In genomic region chr11:116513894-116514293, GRCh38 we compare ENCODE assay signal across 9 cellular contexts.
DNase-seq lines count a peak whose midpoint lies in the region; ATAC-seq and TF ChIP-seq lines count a peak whose summit lies in the region.
"Had no signal": no experiment of that assay in that cellular context is flagged by ENCODE, and none has a peak within 500 bp of the region (broad histone marks: within the 10 kb centered on the region; RNA-seq: fewer than 3 reads in every experiment).

No MANE protein-coding gene starts in this region.

- H3K36me3 Mint-ChIP-seq in activated CD4-positive, alpha-beta T cell treated with anti-CD3 and anti-CD28 coated beads, Interleukin-2, amount 10 ng/mL, durations not matched to agents 24 days and 14 days (ENCODE audit: low read depth), result no peaks in the 10 kb centered on the region

- intact Hi-C loops in activated CD4-positive, alpha-beta T cell treated with anti-CD3 and anti-CD28 coated beads, Interleukin-2, amount 10 ng/mL, durations not matched to agents 24 days and 14 days (cut with micrococcal nuclease), result no loop called here
- intact Hi-C loops in body of pancreas (cut with DNase I), result no loop called here

- H3K4me3 ChIP-seq in LNCaP clone FGC (ENCODE audit: low read depth, low read length) (no peak overlapping the region), body of pancreas (no peak overlapping the region), retinal pigment epithelial cell (ENCODE audit: low read length) (no peak overlapping the region), gastroesophageal sphincter (no peak overlapping the region)

- H3K9me3 ChIP-seq in body of pancreas (no peaks in the 10 kb centered on the region), gastroesophageal sphincter (no peaks in the 10 kb centered on the region)

- H3K4me1 Mint-ChIP-seq in activated CD4-positive, alpha-beta T cell treated with anti-CD3 and anti-CD28 coated beads, Interleukin-2, amount 10 ng/mL, durations not matched to agents 24 days and 14 days, result no peaks in the 10 kb centered on the region

- TF ChIP-seq POLR2A in body of pancreas (IDR thresholded peaks at IDR 0.05), result no peak
- TF ChIP-seq POLR2A in gastroesophageal sphincter (IDR thresholded peaks at IDR 0.05), result no peak

- DNase-seq in activated CD4-positive, alpha-beta T cell treated with anti-CD3 and anti-CD28 coated beads, Interleukin-2, amount 10 ng/mL, durations not matched to agents 24 days and 14 days, result peak; percentile 68
- no peak for DNase-seq in activated CD4-positive, alpha-beta T cell treated with anti-CD3 and anti-CD28 coated beads, Interleukin-2, amount 50 U/mL, for 1 hour
- peak; percentile 57 for DNase-seq in LNCaP clone FGC (ENCODE audit: low read depth)
- peak in 3 of 4 donors; percentile 40 to 53 (median 48) for DNase-seq in body of pancreas
- no peak for DNase-seq in retinal pigment epithelial cell (ENCODE audit: low read depth)
- no peak for DNase-seq in activated CD4-positive, CD25-positive, alpha-beta regulatory T cell treated with anti-CD3 and anti-CD28 coated beads, Interleukin-2, amount 50 U/mL, for 72 hours
- no peak for DNase-seq in G401 (ENCODE audit: low spot score)

- H3K27ac Mint-ChIP-seq in activated CD4-positive, alpha-beta T cell treated with anti-CD3 and anti-CD28 coated beads, Interleukin-2, amount 10 ng/mL, durations not matched to agents 24 days and 14 days, result no peak overlapping the region
- H3K27ac Mint-ChIP-seq: T-helper 1 cell treated with Interleukin-12 subunit alpha and Interleukin-12 subunit beta and Interleukin-4 antibody, amounts not matched to agents 30 μg/mL and 1 μg/mL, for 36 hours had no signal

- ATAC-seq in body of pancreas (no peak), gastroesophageal sphincter (no peak)

- peaks cover 0 to 3% of the 10 kb centered on the region in 2 donors for H3K27me3 ChIP-seq in body of pancreas
- peaks cover 32% of the 10 kb centered on the region for H3K27me3 ChIP-seq in gastroesophageal sphincter

- no peak overlapping the region for H3K27ac ChIP-seq in body of pancreas
- H3K27ac ChIP-seq in gastroesophageal sphincter, result no peak overlapping the region

- no peaks in the 10 kb centered on the region for H3K4me1 ChIP-seq in body of pancreas
- H3K4me1 ChIP-seq in gastroesophageal sphincter, result no peaks in the 10 kb centered on the region

- no peaks in the 10 kb centered on the region for H3K9me3 Mint-ChIP-seq in activated CD4-positive, alpha-beta T cell treated with anti-CD3 and anti-CD28 coated beads, Interleukin-2, amount 10 ng/mL, durations not matched to agents 24 days and 14 days
- H3K9me3 Mint-ChIP-seq: T-helper 1 cell treated with Interleukin-12 subunit alpha and Interleukin-12 subunit beta and Interleukin-4 antibody, amounts not matched to agents 30 μg/mL and 1 μg/mL, for 36 hours had no signal

- H3K4me3 Mint-ChIP-seq in activated CD4-positive, alpha-beta T cell treated with anti-CD3 and anti-CD28 coated beads, Interleukin-2, amount 10 ng/mL, durations not matched to agents 24 days and 14 days, result no peak overlapping the region
- H3K4me3 Mint-ChIP-seq: T-helper 1 cell treated with Interleukin-12 subunit alpha and Interleukin-12 subunit beta and Interleukin-4 antibody, amounts not matched to agents 30 μg/mL and 1 μg/mL, for 36 hours had no signal

- no peak for TF ChIP-seq EP300 in gastroesophageal sphincter (IDR thresholded peaks at IDR 0.05)

- 32 to 41% methylated on average over 8 of the region's 8 CpGs for WGBS in body of pancreas, 2 donors
- WGBS in gastroesophageal sphincter (ENCODE audit: low coverage in 1 of 2), 2 donors, result 43 to 45% methylated on average over 6 to 7 of the region's 8 CpGs

- H3K27me3 Mint-ChIP-seq in activated CD4-positive, alpha-beta T cell treated with anti-CD3 and anti-CD28 coated beads, Interleukin-2, amount 10 ng/mL, durations not matched to agents 24 days and 14 days, result peaks cover 2% of the 10 kb centered on the region

- H3K36me3 ChIP-seq in body of pancreas (replicated peaks in 1 of 2; ENCODE audit: insufficient read depth in 1 of 2, low read depth in 2 of 2), result no peaks in the 10 kb centered on the region
- no peaks in the 10 kb centered on the region for H3K36me3 ChIP-seq in gastroesophageal sphincter

- TF ChIP-seq CTCF in LNCaP clone FGC (IDR thresholded peaks at IDR 0.05; ENCODE audit: control insufficient read depth, extremely low read depth, insufficient read depth) (peak; percentile 78), body of pancreas (IDR thresholded peaks at IDR 0.05) (peak in 5 of 7 experiments; percentile 12 to 35 (median 28)), retinal pigment epithelial cell (conservative IDR thresholded peaks at IDR 0.05; ENCODE audit: low read depth, low read length) (peak; percentile 27), gastroesophageal sphincter (IDR thresholded peaks at IDR 0.05) (no peak)

- in situ Hi-C loops in G401 (cut with HindIII; ENCODE audit: low sequenced_read_pairs), result no loop called here

Comparison
In these comparisons a context has a peak if more than half of its experiments do, and no peak if none do; other contexts are left out.
1. DNase-seq: peak in activated CD4-positive, alpha-beta T cell treated with anti-CD3 and anti-CD28 coated beads, Interleukin-2, amount 10 ng/mL, durations not matched to agents 24 days and 14 days (single experiment), LNCaP clone FGC (single experiment) and body of pancreas (3 of 4); none in activated CD4-positive, alpha-beta T cell treated with anti-CD3 and anti-CD28 coated beads, Interleukin-2, amount 50 U/mL, for 1 hour (single experiment), retinal pigment epithelial cell (single experiment), activated CD4-positive, CD25-positive, alpha-beta regulatory T cell treated with anti-CD3 and anti-CD28 coated beads, Interleukin-2, amount 50 U/mL, for 72 hours (single experiment) and G401 (single experiment).
2. CTCF ChIP-seq: peak in LNCaP clone FGC (single experiment), body of pancreas (5 of 7) and retinal pigment epithelial cell (single experiment); none in gastroesophageal sphincter (0 of 4).